Comparison of ENCODE assay signal across 8 cellular contexts in the genomic region with DNA sequence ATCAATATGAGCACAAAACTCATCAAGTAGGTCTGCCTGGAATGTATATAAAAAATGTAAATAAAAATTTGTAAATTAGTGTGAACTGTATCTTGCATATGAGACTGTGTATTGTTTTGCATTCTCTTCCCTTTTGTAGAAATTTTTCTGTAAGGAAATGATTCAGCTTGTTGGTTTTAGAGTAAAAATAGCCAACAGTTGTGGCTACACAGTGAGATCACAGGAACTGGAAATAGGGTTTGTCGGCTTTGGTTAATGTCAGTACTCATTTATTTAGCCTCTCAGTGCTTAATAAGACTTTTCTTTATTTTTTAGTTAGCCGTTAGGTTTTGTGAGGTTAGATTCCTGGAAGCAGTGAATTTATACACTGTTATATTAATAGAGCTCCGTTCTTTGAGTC.
A peak's percentile ranks its signal among the peaks of the same experiment; 100 is the strongest.
DNase-seq lines count a peak whose midpoint lies in the region; ATAC-seq and TF ChIP-seq lines count a peak whose summit lies in the region.

No MANE protein-coding gene starts in this region.

- H3K4me1 ChIP-seq in HAP-1 (0 out of 2 replicates have a peak, but pooled peaks cover 7% of the 10 kb centered on the region), esophagus muscularis mucosa (peaks cover 0 to 11% (median 0%) of the 10 kb centered on the region in 4 donors)

- H3K27me3 ChIP-seq in HAP-1 (ENCODE audit: low read depth) = no peaks in the 10 kb centered on the region
- H3K27me3 ChIP-seq in esophagus muscularis mucosa = no peaks in the 10 kb centered on the region

- peaks cover 5% of the 10 kb centered on the region for H3K9me3 Mint-ChIP-seq in activated CD8-positive, alpha-beta T cell treated with anti-CD3 and anti-CD28 coated beads for 36 hours
- peaks cover 0 to 6% (median 0%) of the 10 kb centered on the region in 7 donors for H3K9me3 Mint-ChIP-seq in naive B cell

- 58% methylated on average over 3 of the region's 3 CpGs for WGBS in esophagus muscularis mucosa

- peak; percentile 70 for ATAC-seq in GM19043 (IDR thresholded peaks at IDR 0.05; ENCODE audit: low read depth, unreplicated experiment)
- ATAC-seq in HG03159 (IDR thresholded peaks at IDR 0.05; ENCODE audit: unreplicated experiment) = peak; percentile 77
- ATAC-seq in activated CD8-positive, alpha-beta T cell treated with anti-CD3 and anti-CD28 coated beads for 36 hours = peak; percentile 89
- ATAC-seq in naive B cell (ENCODE audit: low read depth in 2 of 2) = peak; percentile 42 to 65

- no peak for TF ChIP-seq POLR2A in esophagus muscularis mucosa (IDR thresholded peaks at IDR 0.05; ENCODE audit: low read depth)

- CTCF ChIA-PET in activated CD8-positive, alpha-beta T cell treated with anti-CD3 and anti-CD28 coated beads for 36 hours (lab: Charles Lee) = no interaction called here

- DNase-seq in AG08396 (ENCODE audit: low spot score) (peak; percentile 38), naive B cell (no peak), HAP-1 (ENCODE audit: low spot score in 2 of 2) (no peak), NCI-H510A treated with DMSO at 0.1 percent for 48 hours (lab: John Stamatoyannopoulos, UW) (no peak), esophagus muscularis mucosa (ENCODE audit: extremely low spot score) (no peak)
- DNase-seq in activated CD8-positive, alpha-beta T cell treated with anti-CD3 and anti-CD28 coated beads for 36 hours = peak; percentile 18

- H3K27ac ChIP-seq in esophagus muscularis mucosa (replicated peaks in 1 of 4) = no peak overlapping the region

- peaks cover 19% of the 10 kb centered on the region for H3K4me1 Mint-ChIP-seq in activated CD8-positive, alpha-beta T cell treated with anti-CD3 and anti-CD28 coated beads for 36 hours (ENCODE audit: low read depth)
- H3K4me1 Mint-ChIP-seq in naive B cell = peaks cover 15 to 17% (median 17%) of the 10 kb centered on the region in 3 donors

- no peak overlapping the region for H3K4me3 Mint-ChIP-seq in activated CD8-positive, alpha-beta T cell treated with anti-CD3 and anti-CD28 coated beads for 36 hours
- peak overlapping the region in 2 of 8 donors; percentile 6 to 45 for H3K4me3 Mint-ChIP-seq in naive B cell

- in situ Hi-C loops in HAP-1 (cut with MboI; ENCODE audit: low sequenced_read_pairs) = no loop called here

- POLR2A ChIA-PET in activated CD8-positive, alpha-beta T cell treated with anti-CD3 and anti-CD28 coated beads for 36 hours (lab: Charles Lee) = no interaction called here

- no peaks in the 10 kb centered on the region for H3K27me3 Mint-ChIP-seq in activated CD8-positive, alpha-beta T cell treated with anti-CD3 and anti-CD28 coated beads for 36 hours
- H3K27me3 Mint-ChIP-seq in naive B cell = no peaks in the 10 kb centered on the region

- intact Hi-C loops in activated CD8-positive, alpha-beta T cell treated with anti-CD3 and anti-CD28 coated beads for 36 hours (cut with micrococcal nuclease) = no loop called here
- intact Hi-C loops in esophagus muscularis mucosa (cut with DNase I) = no loop called here

- H3K4me3 ChIP-seq in HAP-1 (no peak overlapping the region), esophagus muscularis mucosa (no peak overlapping the region)

- H3K36me3 ChIP-seq in HAP-1 (replicated peaks) = peaks cover 5% of the 10 kb centered on the region
- H3K36me3 ChIP-seq in esophagus muscularis mucosa = no peaks in the 10 kb centered on the region

- H3K9me3 ChIP-seq in HAP-1 (no peaks in the 10 kb centered on the region), esophagus muscularis mucosa (no peaks in the 10 kb centered on the region)

- no peak for TF ChIP-seq EP300 in esophagus muscularis mucosa (IDR thresholded peaks at IDR 0.05)

- H3K27ac Mint-ChIP-seq in activated CD8-positive, alpha-beta T cell treated with anti-CD3 and anti-CD28 coated beads for 36 hours = peak overlapping the region; percentile 11
- peak overlapping the region in 2 of 6 donors; percentile 25 to 71 for H3K27ac Mint-ChIP-seq in naive B cell

- H3K36me3 Mint-ChIP-seq in activated CD8-positive, alpha-beta T cell treated with anti-CD3 and anti-CD28 coated beads for 36 hours (ENCODE audit: low read depth) = peaks cover 22% of the 10 kb centered on the region
- H3K36me3 Mint-ChIP-seq in naive B cell = peaks cover 0 to 10% of the 10 kb centered on the region in 2 donors

- no peak for TF ChIP-seq CTCF in activated CD8-positive, alpha-beta T cell treated with anti-CD3 and anti-CD28 coated beads for 36 hours (IDR thresholded peaks at IDR 0.05)
- TF ChIP-seq CTCF in esophagus muscularis mucosa (IDR thresholded peaks at IDR 0.05) = no peak

Comparison
In these comparisons a context has a peak if more than half of its experiments do, and no peak if none do; other contexts are left out.
1. DNase-seq: peak in AG08396 (single experiment) and activated CD8-positive, alpha-beta T cell treated with anti-CD3 and anti-CD28 coated beads for 36 hours (single experiment); none in naive B cell (single experiment), HAP-1 (0 of 2), NCI-H510A treated with DMSO at 0.1 percent for 48 hours (single experiment) and esophagus muscularis mucosa (single experiment).
2. Peak in every context shown above with its lines, with median percentiles within 50 percentile points of each other: ATAC-seq.